ENCODE assay signal across 16 cellular contexts in genomic region chr4:182810103-182810605, GRCh38.
"Had no signal": no experiment of that assay in that cellular context is flagged by ENCODE, and none has a peak within 500 bp of the region (broad histone marks: within the 10 kb centered on the region; RNA-seq: fewer than 3 reads in every experiment).

No MANE protein-coding gene starts in this region.

- DNase-seq: activated gamma-delta T cell; foreskin fibroblast; glutamatergic neuron; hypothalamus; kidney; midbrain; occipital lobe; retina; stimulated activated naive B cell treated with anti-CD40 and anti-IgM and Interleukin-4, amounts not matched to agents 10 μg/mL and 1 μg/mL and 100 μg/mL, for 72 hours had no signal

- FAIRE-seq: kidney had no signal

- H3K27ac Mint-ChIP-seq: activated CD4-positive, alpha-beta T cell treated with anti-CD3 and anti-CD28 coated beads for 36 hours; activated naive CD4-positive, alpha-beta T cell treated with anti-CD3 and anti-CD28 coated beads, Interleukin-2, amount 50 U/mL, for 24 hours; effector memory CD8-positive, alpha-beta T cell; nephron had no signal

- H3K4me3 Mint-ChIP-seq: activated CD4-positive, alpha-beta T cell treated with anti-CD3 and anti-CD28 coated beads for 36 hours; activated naive CD4-positive, alpha-beta T cell treated with anti-CD3 and anti-CD28 coated beads, Interleukin-2, amount 50 U/mL, for 24 hours; nephron; stimulated activated naive B cell treated with anti-CD40 and anti-IgM and Interleukin-4, amounts not matched to agents 10 μg/mL and 1 μg/mL and 100 μg/mL, for 72 hours had no signal

- H3K36me3 Mint-ChIP-seq: activated naive CD4-positive, alpha-beta T cell treated with anti-CD3 and anti-CD28 coated beads, Interleukin-2, amount 50 U/mL, for 24 hours had no signal

- H3K9me3 ChIP-seq: thoracic aorta had no signal

- H3K27me3 Mint-ChIP-seq: effector memory CD8-positive, alpha-beta T cell had no signal

- H3K36me3 ChIP-seq: cardiac muscle cell, thoracic aorta had no signal

- H3K27ac ChIP-seq: cardiac muscle cell, thoracic aorta had no signal

- H3K4me3 ChIP-seq: cardiac muscle cell, lung, thoracic aorta had no signal
